ENCODE assay signal across 8 cellular contexts in genomic region chr1:26993237-26994019, GRCh38. TPM values are rescaled to one million over a fixed set of nuclear protein-coding genes. Genes with fewer than 3 reads are reported as not detected.
DNase-seq lines count a peak whose midpoint lies in the region; ATAC-seq and TF ChIP-seq lines count a peak whose summit lies in the region.

Gene TRNP1 (plus strand): TSS chr1:26993692. CDS start chr1:26993787, 95 bp downstream.

- peaks cover 8% of the 10 kb centered on the region for H4K20me1 ChIP-seq in neural progenitor cell (ENCODE audit: low read depth)

- peaks cover 7% of the 10 kb centered on the region for H3F3A ChIP-seq in neural progenitor cell (ENCODE audit: low read depth)

- H3K27ac ChIP-seq in neural progenitor cell (no peak within 1 kb of the TSS), stomach (peak within 1 kb of the TSS; percentile 85 to 90 (median 86))

- no peak within 1 kb of the TSS for H3K27ac Mint-ChIP-seq in neural progenitor cell

- peaks cover 6% of the 10 kb centered on the region for H3K4me1 ChIP-seq in neural progenitor cell
- H3K4me1 ChIP-seq in stomach = peaks cover 36 to 81% (median 60%) of the 10 kb centered on the region in 4 donors

- no peaks in the 10 kb centered on the region for H3K36me3 Mint-ChIP-seq in neural progenitor cell

- no peaks in the 10 kb centered on the region for H3K36me3 ChIP-seq in neural progenitor cell
- peaks cover 0 to 9% (median 0%) of the 10 kb centered on the region in 4 donors for H3K36me3 ChIP-seq in stomach

- H3K9me3 ChIP-seq in neural progenitor cell (ENCODE audit: low read depth) (no peaks in the 10 kb centered on the region), stomach (no peaks in the 10 kb centered on the region)

- no peaks in the 10 kb centered on the region for H3K79me2 ChIP-seq in neural progenitor cell (ENCODE audit: low read depth)

- H3K9me3 Mint-ChIP-seq in neural progenitor cell = no peaks in the 10 kb centered on the region

- peaks cover 31% of the 10 kb centered on the region for H3K4me1 Mint-ChIP-seq in neural progenitor cell

- H3K27me3 Mint-ChIP-seq in neural progenitor cell (ENCODE audit: insufficient read depth, low read depth) = peaks cover 42% of the 10 kb centered on the region

- TF ChIP-seq POLR2A in stomach (IDR thresholded peaks at IDR 0.05) = peak in 1 of 4 donors; percentile 59

- TF ChIP-seq CTCF in GM12865 (IDR thresholded peaks at IDR 0.05; ENCODE audit: insufficient read depth, low read depth, low read length, missing control alignments) (no peak), foreskin fibroblast (IDR thresholded peaks at IDR 0.05; ENCODE audit: low read depth, low read length) (no peak), neural progenitor cell (IDR thresholded peaks at IDR 0.05) (no peak), stomach (IDR thresholded peaks at IDR 0.05) (no peak)

- peak within 1 kb of the TSS; percentile 88 for H2AFZ ChIP-seq in neural progenitor cell (replicated peaks)

- no peak for TF ChIP-seq EP300 in stomach (IDR thresholded peaks at IDR 0.05)

- no peak within 1 kb of the TSS for H3K9ac ChIP-seq in neural progenitor cell

- DNase-seq in GM12865 (ENCODE audit: low read depth) = peak; percentile 72
- DNase-seq in HS-27A (ENCODE audit: low read depth) = peak; percentile 45
- peak; percentile 90 for DNase-seq in RPMI8226
- DNase-seq in activated gamma-delta T cell (lab: John Stamatoyannopoulos, UW) = peak; percentile 53
- peak; percentile 91 to 98 for DNase-seq in foreskin fibroblast
- DNase-seq in neural progenitor cell (ENCODE audit: low spot score) = peak; percentile 91
- DNase-seq in stomach = peak; percentile 83

- H3K4me3 Mint-ChIP-seq in neural progenitor cell = peak within 1 kb of the TSS; percentile 92

- peaks cover 71% of the 10 kb centered on the region for H3K27me3 ChIP-seq in neural progenitor cell
- peaks cover 0 to 52% (median 17%) of the 10 kb centered on the region in 3 donors for H3K27me3 ChIP-seq in stomach

- 0 to 1% (median 0%) methylated on average over 23 to 59 of the region's 61 CpGs for whole genome bisulfite sequencing in stomach, 5 donors

- peak within 1 kb of the TSS; percentile 41 for H3K4me3 ChIP-seq in GM12865 (ENCODE audit: low read depth, low read length)
- peak within 1 kb of the TSS; percentile 82 to 84 for H3K4me3 ChIP-seq in foreskin fibroblast (ENCODE audit: low read depth in 1 of 2, low read length in 2 of 2)
- H3K4me3 ChIP-seq in neural progenitor cell = peak within 1 kb of the TSS; percentile 57
- peak within 1 kb of the TSS; percentile 82 to 94 (median 88) for H3K4me3 ChIP-seq in stomach

- H3K4me2 ChIP-seq in neural progenitor cell = peak within 1 kb of the TSS; percentile 98

- intact Hi-C loops in stomach (cut with DNase I; ENCODE audit: low total_unique reads) = loop anchor here (10.0 kb wide), 1 partner anchor 51 kb away; no protein-coding TSS in a partner anchor

- ATAC-seq in GM18520 (IDR thresholded peaks at IDR 0.05; ENCODE audit: unreplicated experiment) = no peak

RNA-seq across cellular contexts. Expression of gene TRNP1, which starts in this region (rescaled TPM):
- total RNA-seq in neural progenitor cell (ENCODE audit: low replicate concordance) = 0.59 and 2.0 TPM in 2 replicates
- total RNA-seq in stomach = 100 to 1,000 TPM in 1 of 5 donors, 10 to 100 TPM in 3, 1 to 10 TPM in 1; 1.7 to 188 (median 40.0) TPM
- 100 to 1,000 TPM; 121 to 216 (median 183) TPM for polyA plus RNA-seq in stomach
